In genomic region chr4:122921971-122922876, GRCh38 we compare ENCODE assay signal across 8 cellular contexts. TPM values are rescaled to one million over a fixed set of nuclear protein-coding genes. Genes with fewer than 3 reads are reported as not detected.
DNase-seq lines count a peak whose midpoint lies in the region; ATAC-seq, FAIRE-seq and TF ChIP-seq lines count a peak whose summit lies in the region.

TSS of gene NUDT6 (minus strand) at chr4:122922597. CDS start at chr4:122922572, 25 bp downstream.

- TF ChIP-seq POLR2A in uterus (IDR thresholded peaks at IDR 0.05) = no peak

- no peaks in the 10 kb centered on the region for H3K9me3 ChIP-seq in adipocyte (ENCODE audit: control insufficient read depth, low read length)
- no peaks in the 10 kb centered on the region for H3K9me3 ChIP-seq in parathyroid adenoma (ENCODE audit: control insufficient read depth, low read length)
- H3K9me3 ChIP-seq in uterus = no peaks in the 10 kb centered on the region

- no peaks in the 10 kb centered on the region for H3K36me3 ChIP-seq in adipocyte (ENCODE audit: control insufficient read depth, insufficient read depth, low read length, severe bottlenecking)
- no peaks in the 10 kb centered on the region for H3K36me3 ChIP-seq in parathyroid adenoma (ENCODE audit: control insufficient read depth, insufficient read depth, low read length)
- no peaks in the 10 kb centered on the region for H3K36me3 ChIP-seq in uterus

- FAIRE-seq in G401.6 (lab: Jason Lieb, UNC) = peak; percentile 73

- H3K27ac ChIP-seq in parathyroid adenoma (peak within 1 kb of the TSS; percentile 39), uterus (peak within 1 kb of the TSS; percentile 79 to 81)

- H3K9ac ChIP-seq in adipocyte (ENCODE audit: low read length) = peak within 1 kb of the TSS; percentile 93
- H3K9ac ChIP-seq in parathyroid adenoma = no peak within 1 kb of the TSS

- DNase-seq in Jurkat, Clone E6-1 (ENCODE audit: low read depth, low spot score) = no peak
- DNase-seq in SK-MEL-5 (ENCODE audit: low read depth, low spot score) (peak; percentile 68), adipocyte (ENCODE audit: low read depth) (peak; percentile 82), cardiac septum (ENCODE audit: low spot score) (peak; percentile 81), uterus (peak; percentile 46 to 56)

- peak within 1 kb of the TSS; percentile 97 for H3K4me2 ChIP-seq in parathyroid adenoma (ENCODE audit: low read length)

- intact Hi-C loops in cardiac septum (cut with DNase I) = loop anchor here (2.0 kb wide), 1 partner anchor 189 kb away; the partner anchor contains the start of gene BBS12
- intact Hi-C loops in uterus (cut with DNase I; ENCODE audit: low total_unique reads) = loop anchor here (5.0 kb wide), 1 partner anchor 165 kb away; no protein-coding TSS in a partner anchor

- H3K4me1 ChIP-seq in adipocyte (ENCODE audit: control insufficient read depth, insufficient read depth, low read length) (peaks cover 20% of the 10 kb centered on the region), parathyroid adenoma (no peaks in the 10 kb centered on the region), uterus (peaks cover 0 to 6% of the 10 kb centered on the region in 2 donors)

- H3K79me2 ChIP-seq in parathyroid adenoma = peaks cover 2% of the 10 kb centered on the region

- peak; percentile 80 for ATAC-seq in GM21786 (IDR thresholded peaks at IDR 0.05; ENCODE audit: unreplicated experiment)

- no peaks in the 10 kb centered on the region for H3K27me3 ChIP-seq in adipocyte (replicated peaks; ENCODE audit: control insufficient read depth, insufficient read depth, low read length)
- H3K27me3 ChIP-seq in parathyroid adenoma (ENCODE audit: control insufficient read depth, insufficient read depth, low read length) = no peaks in the 10 kb centered on the region
- no peaks in the 10 kb centered on the region for H3K27me3 ChIP-seq in uterus

- TF ChIP-seq CTCF in parathyroid adenoma (IDR thresholded peaks at IDR 0.05) = no peak
- TF ChIP-seq CTCF in uterus (IDR thresholded peaks at IDR 0.05) = no peak

- in situ Hi-C loops in SK-MEL-5 (cut with HindIII; ENCODE audit: low pct_unique_long_range_greater_than_20kb, low sequenced_read_pairs) = loop anchor here (25.0 kb wide), 1 partner anchor 160 kb away; no protein-coding TSS in a partner anchor

- peak within 1 kb of the TSS; percentile 75 for H3K4me3 ChIP-seq in Jurkat, Clone E6-1 (ENCODE audit: low read length)
- peak within 1 kb of the TSS; percentile 98 for H3K4me3 ChIP-seq in adipocyte (ENCODE audit: low read length)
- peak within 1 kb of the TSS; percentile 94 for H3K4me3 ChIP-seq in parathyroid adenoma (ENCODE audit: low read depth, low read length)
- peak within 1 kb of the TSS; percentile 76 to 83 for H3K4me3 ChIP-seq in uterus

- peak within 1 kb of the TSS; percentile 94 for H2AFZ ChIP-seq in parathyroid adenoma

RNA-seq across cellular contexts. Expression of gene NUDT6, which starts in this region (rescaled TPM):
- polyA plus RNA-seq in Jurkat, Clone E6-1 (2012; ENCODE audit: insufficient read depth, insufficient read length) = 7.9 TPM
- 11.8 and 14.6 TPM in 2 replicates for total RNA-seq in SK-MEL-5 (2014; rRNA removed; shearing (Covaris generic))
- 5.6 and 8.7 TPM in 2 replicates for polyA plus RNA-seq in SK-MEL-5 (2015; cell fraction: cytosol; rRNA removed)
- 31.4 and 36.0 TPM in 2 replicates for polyA plus RNA-seq in SK-MEL-5 (2015; cell fraction: nucleus; rRNA removed)
- total RNA-seq in cardiac septum = 9.4 TPM
- total RNA-seq in uterus = 10 to 100 TPM in 2 of 4 donors, 1 to 10 TPM in 2; 6.9 to 29.4 (median 11.6) TPM
